Comparison of ENCODE assay signal across 8 cellular contexts in the genomic region with DNA sequence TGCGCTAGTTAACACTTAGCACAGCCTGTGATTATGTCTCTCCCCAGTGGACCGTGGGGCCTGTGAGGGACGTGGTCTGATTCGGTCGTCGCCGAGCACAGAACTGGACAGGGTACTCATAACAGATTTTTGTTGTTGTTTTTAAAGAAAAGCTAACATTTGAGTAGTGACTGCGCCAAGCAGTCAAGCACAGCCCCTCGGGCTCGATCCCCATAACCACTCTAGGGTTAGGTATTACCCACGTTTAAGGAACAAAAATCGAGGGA. TPM values are rescaled to one million over a fixed set of nuclear protein-coding genes. Genes with fewer than 3 reads are reported as not detected.
A peak's percentile ranks its signal among the peaks of the same experiment; 100 is the strongest.
DNase-seq lines count a peak whose midpoint lies in the region; ATAC-seq and TF ChIP-seq lines count a peak whose summit lies in the region.

No MANE protein-coding gene starts in this region.

- TF ChIP-seq CTCF in astrocyte of the spinal cord (IDR thresholded peaks at IDR 0.05; ENCODE audit: low read depth, low read length), result no peak
- TF ChIP-seq CTCF in lung (IDR thresholded peaks at IDR 0.05; ENCODE audit: control extremely low read depth, extremely low read depth), result no peak
- no peak for TF ChIP-seq CTCF in transverse colon (IDR thresholded peaks at IDR 0.05)

- no peak for ATAC-seq in activated T-cell treated with anti-CD3 and anti-CD28 coated beads, Interleukin-2, amount 50 U/mL, for 4 hours
- ATAC-seq in lung (ENCODE audit: insufficient read depth, low FRiP score) (no peak), GM21576 (IDR thresholded peaks at IDR 0.05; ENCODE audit: unreplicated experiment) (no peak)

- peak overlapping the region; percentile 88 for H3K4me3 Mint-ChIP-seq in activated T-cell treated with anti-CD3 and anti-CD28 coated beads, Interleukin-2, amount 50 U/mL, for 4 hours

- no peaks in the 10 kb centered on the region for H3K27me3 Mint-ChIP-seq in activated T-cell treated with anti-CD3 and anti-CD28 coated beads, Interleukin-2, amount 50 U/mL, for 4 hours (ENCODE audit: low read depth)

- TF ChIP-seq POLR2A in transverse colon (IDR thresholded peaks at IDR 0.05), result no peak

- no peak for DNase-seq in activated T-cell treated with anti-CD3 and anti-CD28 coated beads, Interleukin-2, amount 50 U/mL, for 4 hours
- DNase-seq in activated T-cell treated with anti-CD3 and anti-CD28 coated beads, Interleukin-2, amount 50 U/mL, for 1 hour, result no peak
- DNase-seq in astrocyte of the spinal cord (ENCODE audit: low read depth, low spot score) (no peak), lung (ENCODE audit: low spot score) (no peak), transverse colon (no peak), ureter (ENCODE audit: low spot score) (no peak), H4 (ENCODE audit: low spot score) (no peak)

- peaks cover 0 to 12% of the 10 kb centered on the region in 2 donors for H3K4me1 ChIP-seq in lung (ENCODE audit: control insufficient read depth in 2 of 2, insufficient read depth in 2 of 2, low read length in 2 of 2)
- peaks cover 15 to 30% (median 22%) of the 10 kb centered on the region in 4 donors for H3K4me1 ChIP-seq in transverse colon

- H3K4me1 Mint-ChIP-seq in activated T-cell treated with anti-CD3 and anti-CD28 coated beads, Interleukin-2, amount 50 U/mL, for 4 hours (ENCODE audit: low read depth), result peaks cover 41% of the 10 kb centered on the region

- H3K4me3 ChIP-seq in astrocyte of the spinal cord (ENCODE audit: low read depth, low read length) (peak overlapping the region; percentile 88), lung (no peak overlapping the region), transverse colon (peak overlapping the region in 3 of 4 donors; percentile 79 to 98 (median 95))

- H3K27ac ChIP-seq in lung (ENCODE audit: low read depth in 1 of 2, low read length in 1 of 2) (peak overlapping the region; percentile 69 to 80), transverse colon (peak overlapping the region; percentile 97 to 100 (median 99))

- TF ChIP-seq EP300 in transverse colon (IDR thresholded peaks at IDR 0.05; ENCODE audit: low read depth), result no peak

- no peaks in the 10 kb centered on the region for H3K27me3 ChIP-seq in lung (ENCODE audit: control insufficient read depth, insufficient read depth)
- H3K27me3 ChIP-seq in transverse colon, result no peaks in the 10 kb centered on the region

- peaks cover 0 to 8% of the 10 kb centered on the region in 2 donors for H3K36me3 ChIP-seq in lung (ENCODE audit: control insufficient read depth in 2 of 2, insufficient read depth in 2 of 2, low read length in 2 of 2)
- H3K36me3 ChIP-seq in transverse colon, result no peaks in the 10 kb centered on the region

- H3K9me3 Mint-ChIP-seq in activated T-cell treated with anti-CD3 and anti-CD28 coated beads, Interleukin-2, amount 50 U/mL, for 4 hours, result peaks cover 6% of the 10 kb centered on the region

- in situ Hi-C loops in astrocyte of the spinal cord (cut with HindIII; ENCODE audit: low sequenced_read_pairs) (no loop called here), transverse colon (cut with MboI; ENCODE audit: low pct_ligation_motif_present in 1 of 4, low pct_unique_long_range_greater_than_20kb in 1 of 4, low sequenced_read_pairs in 3 of 4) (loop anchor here in 1 of 4 donors (25.0 kb wide), 1 partner anchor 363 kb away; a partner anchor contains a TSS)

- no peaks in the 10 kb centered on the region for H3K9me3 ChIP-seq in lung (ENCODE audit: control insufficient read depth in 2 of 2, insufficient read depth in 1 of 2, low read length in 1 of 2)
- H3K9me3 ChIP-seq in transverse colon, result no peaks in the 10 kb centered on the region

- intact Hi-C loops in transverse colon (cut with DNase I; ENCODE audit: low total_unique reads), result loop anchor here (5.0 kb wide), 1 partner anchor 33 kb away; a partner anchor contains a TSS

- 53 to 65% methylated on average over 12 of the region's 12 CpGs for WGBS in lung, 2 donors
- 47 to 56% methylated on average over 4 to 12 of the region's 12 CpGs for WGBS in transverse colon (ENCODE audit: low coverage in 1 of 2), 2 donors

- peaks cover 2% of the 10 kb centered on the region for H3K36me3 Mint-ChIP-seq in activated T-cell treated with anti-CD3 and anti-CD28 coated beads, Interleukin-2, amount 50 U/mL, for 4 hours (ENCODE audit: insufficient read depth)

RNA-seq across cellular contexts. Expression of a gene that starts 0.8 kb away (rescaled TPM):
- 10 to 100 TPM; 77.8 to 86.3 (median 83.7) TPM for total RNA-seq in activated T-cell treated with anti-CD3 and anti-CD28 coated beads, Interleukin-2, amount 50 U/mL, for 4 hours
- 100 to 1,000 TPM in 1 of 2 donors, 10 to 100 TPM in 1; 77.4 to 115 TPM for total RNA-seq in lung
- polyA plus RNA-seq in lung, result 100 to 1,000 TPM in 1 of 2 donors, 10 to 100 TPM in 1; 62.9 to 101 TPM
- 100 to 1,000 TPM in 1 of 4 donors, 10 to 100 TPM in 3; 62.3 to 203 (median 66.8) TPM for total RNA-seq in transverse colon
- 105 TPM for total RNA-seq in ureter
- 99.9 and 101 TPM in 2 replicates for total RNA-seq in H4 (2014; rRNA removed; shearing (Covaris generic))

RNA-seq across cellular contexts. Expression of a gene that starts 17.2 kb away (rescaled TPM):
- 100 to 1,000 TPM; 110 to 120 (median 110) TPM for total RNA-seq in activated T-cell treated with anti-CD3 and anti-CD28 coated beads, Interleukin-2, amount 50 U/mL, for 4 hours
- total RNA-seq in lung (100 to 1,000 TPM in 1 of 2 donors, 10 to 100 TPM in 1; 44.7 to 120 TPM), transverse colon (100 to 1,000 TPM in 2 of 4 donors, 10 to 100 TPM in 2; 60.8 to 128 (median 99.6) TPM), ureter (122 TPM)
- polyA plus RNA-seq in lung, result 10 to 100 TPM; 53.3 to 75.1 TPM
- 20.5 and 22.7 TPM in 2 replicates for total RNA-seq in H4 (2014; rRNA removed; shearing (Covaris generic))

RNA-seq across cellular contexts. Expression of a gene that starts 27.0 kb away (rescaled TPM):
- 10 to 100 TPM; 25.3 to 31.6 (median 28.0) TPM for total RNA-seq in activated T-cell treated with anti-CD3 and anti-CD28 coated beads, Interleukin-2, amount 50 U/mL, for 4 hours
- total RNA-seq in lung (10 to 100 TPM in 1 of 2 donors, 1 to 10 TPM in 1; 6.7 to 39.5 TPM), transverse colon (10 to 100 TPM; 15.3 to 29.7 (median 22.7) TPM), ureter (32.8 TPM)
- 10 to 100 TPM; 32.2 to 46.4 TPM for polyA plus RNA-seq in lung
- total RNA-seq in H4 (2014; rRNA removed; shearing (Covaris generic)), result 12.8 and 13.4 TPM in 2 replicates

RNA-seq across cellular contexts. Expression of a gene that starts 27.3 kb away (rescaled TPM):
- total RNA-seq in activated T-cell treated with anti-CD3 and anti-CD28 coated beads, Interleukin-2, amount 50 U/mL, for 4 hours, result 10 to 100 TPM; 29.1 to 30.5 (median 29.3) TPM
- total RNA-seq in lung, result 10 to 100 TPM; 23.3 to 52.9 TPM
- 10 to 100 TPM; 27.6 to 37.1 TPM for polyA plus RNA-seq in lung
- 10 to 100 TPM; 26.4 to 80.8 (median 47.9) TPM for total RNA-seq in transverse colon
- total RNA-seq in ureter, result 30.4 TPM
- total RNA-seq in H4 (2014; rRNA removed; shearing (Covaris generic)), result 2.6 and 6.8 TPM in 2 replicates

RNA-seq across cellular contexts. Expression of a gene that starts 32.1 kb away (rescaled TPM):
- total RNA-seq in activated T-cell treated with anti-CD3 and anti-CD28 coated beads, Interleukin-2, amount 50 U/mL, for 4 hours, result 10 to 100 TPM; 44.1 to 51.0 (median 47.2) TPM
- 10 to 100 TPM; 43.6 to 75.2 TPM for total RNA-seq in lung
- 10 to 100 TPM; 42.6 to 52.6 TPM for polyA plus RNA-seq in lung
- 10 to 100 TPM; 26.9 to 46.6 (median 38.7) TPM for total RNA-seq in transverse colon
- 42.2 TPM for total RNA-seq in ureter
- 16.1 TPM in 2 replicates for total RNA-seq in H4 (2014; rRNA removed; shearing (Covaris generic))
